Comparison of ENCODE assay signal across 20 cellular contexts in the genomic region with DNA sequence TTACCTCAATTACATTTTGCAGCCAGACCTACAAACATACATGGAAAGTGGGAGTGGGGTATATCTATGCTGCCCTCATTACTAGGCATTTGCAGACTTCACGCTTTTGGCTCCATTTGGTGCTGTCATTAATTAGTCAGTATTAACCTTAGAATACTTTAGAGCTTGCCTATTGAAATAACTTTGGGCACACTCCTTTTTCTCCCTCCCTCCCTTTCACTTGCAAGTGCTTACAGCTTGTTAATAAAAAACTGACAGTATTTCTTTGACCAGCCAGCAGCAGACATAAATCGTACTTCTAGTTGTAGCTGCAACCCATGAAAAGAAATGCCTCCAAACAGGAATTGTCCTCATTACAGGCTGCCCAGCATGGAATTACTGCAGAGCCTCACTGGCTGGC.
DNase-seq lines count a peak whose midpoint lies in the region; ATAC-seq and TF ChIP-seq lines count a peak whose summit lies in the region.
"Had no signal": no experiment of that assay in that cellular context is flagged by ENCODE, and none has a peak within 500 bp of the region (broad histone marks: within the 10 kb centered on the region; RNA-seq: fewer than 3 reads in every experiment).

No MANE protein-coding gene starts in this region.

- no peaks in the 10 kb centered on the region for H3K27me3 Mint-ChIP-seq in neural crest cell (ENCODE audit: low read depth)
- no peaks in the 10 kb centered on the region for H3K27me3 Mint-ChIP-seq in activated naive CD4-positive, alpha-beta T cell treated with anti-CD3 and anti-CD28 coated beads, Interleukin-2, amount 10 ng/mL, durations not matched to agents 7 days and 5 days
- H3K27me3 Mint-ChIP-seq: central memory CD8-positive, alpha-beta T cell had no signal

- H3K4me3 ChIP-seq in adipocyte (ENCODE audit: low read length) = no peak overlapping the region
- H3K4me3 ChIP-seq: PC-9, SJSA1 had no signal

- H3K9me3 ChIP-seq in adipocyte (ENCODE audit: control insufficient read depth, low read length) = no peaks in the 10 kb centered on the region
- H3K9me3 ChIP-seq: SJSA1 had no signal

- no peak for ATAC-seq in HG02759 (IDR thresholded peaks at IDR 0.05; ENCODE audit: unreplicated experiment)
- ATAC-seq in HG03460 (IDR thresholded peaks at IDR 0.05; ENCODE audit: unreplicated experiment) = no peak
- ATAC-seq: stimulated activated effector memory CD8-positive, alpha-beta T cell treated with anti-CD3 and anti-CD28 coated beads, Interleukin-12 subunit alpha, Interleukin-12 subunit beta, amount 100 ng/mL, for 72 hours had no signal

- H3K9me3 Mint-ChIP-seq in neural crest cell = no peaks in the 10 kb centered on the region
- no peaks in the 10 kb centered on the region for H3K9me3 Mint-ChIP-seq in activated naive CD4-positive, alpha-beta T cell treated with anti-CD3 and anti-CD28 coated beads, Interleukin-2, amount 10 ng/mL, durations not matched to agents 7 days and 5 days
- H3K9me3 Mint-ChIP-seq: mesothelial cell of epicardium had no signal

- H3K36me3 ChIP-seq in adipocyte (ENCODE audit: control insufficient read depth, insufficient read depth, low read length, severe bottlenecking) = no peaks in the 10 kb centered on the region
- H3K36me3 ChIP-seq: SJSA1 had no signal

- peaks cover 86% of the 10 kb centered on the region for H3K4me1 Mint-ChIP-seq in neural crest cell
- no peaks in the 10 kb centered on the region for H3K4me1 Mint-ChIP-seq in activated naive CD4-positive, alpha-beta T cell treated with anti-CD3 and anti-CD28 coated beads, Interleukin-2, amount 10 ng/mL, durations not matched to agents 7 days and 5 days
- H3K4me1 Mint-ChIP-seq: central memory CD8-positive, alpha-beta T cell had no signal

- no peak overlapping the region for H3K9ac ChIP-seq in adipocyte (ENCODE audit: low read length)

- no peaks in the 10 kb centered on the region for H3K27me3 ChIP-seq in adipocyte (replicated peaks; ENCODE audit: control insufficient read depth, insufficient read depth, low read length)
- H3K27me3 ChIP-seq: SJSA1 had no signal

- H3K4me3 Mint-ChIP-seq in neural crest cell = peak overlapping the region; percentile 54
- H3K4me3 Mint-ChIP-seq in activated naive CD4-positive, alpha-beta T cell treated with anti-CD3 and anti-CD28 coated beads, Interleukin-2, amount 10 ng/mL, durations not matched to agents 7 days and 5 days = no peak overlapping the region
- H3K4me3 Mint-ChIP-seq: CD14-positive monocyte; central memory CD8-positive, alpha-beta T cell; mesothelial cell of epicardium; stimulated activated effector memory CD8-positive, alpha-beta T cell treated with anti-CD3 and anti-CD28 coated beads, Interleukin-12 subunit alpha, Interleukin-12 subunit beta, amount 100 ng/mL, for 72 hours had no signal

- peaks cover 44% of the 10 kb centered on the region for H3K4me1 ChIP-seq in adipocyte (ENCODE audit: control insufficient read depth, insufficient read depth, low read length)

- DNase-seq in DMS114 treated with DMSO at 0.1 percent for 48 hours (lab: John Stamatoyannopoulos, UW; ENCODE audit: unreplicated experiment) = peak; percentile 76
- DNase-seq in adipocyte (ENCODE audit: low read depth) = peak; percentile 0
- DNase-seq in inferior parietal cortex (ENCODE audit: extremely low spot score) = peak; percentile 61
- DNase-seq in neural crest cell (ENCODE audit: low read depth, low spot score) = no peak
- no peak for DNase-seq in activated naive CD4-positive, alpha-beta T cell treated with anti-CD3 and anti-CD28 coated beads, Interleukin-2, amount 10 ng/mL, durations not matched to agents 7 days and 5 days
- DNase-seq in SW480 (ENCODE audit: low spot score) = no peak
- DNase-seq: activated CD4-positive, alpha-beta T cell treated with anti-CD3 and anti-CD28 coated beads, Interleukin-2, amount 50 U/mL, for 4 hours; activated gamma-delta T cell; amniotic stem cell; DMS79; KBM-7; NCI-H2081; PC-9 had no signal

- CTCF ChIA-PET in activated naive CD4-positive, alpha-beta T cell treated with anti-CD3 and anti-CD28 coated beads, Interleukin-2, amount 10 ng/mL, durations not matched to agents 7 days and 5 days (lab: Charles Lee) = no interaction called here

- TF ChIP-seq CTCF in neural crest cell (conservative IDR thresholded peaks at IDR 0.05) = no peak

- peak overlapping the region; percentile 90 for H3K27ac Mint-ChIP-seq in neural crest cell (ENCODE audit: unreplicated experiment)
- no peak overlapping the region for H3K27ac Mint-ChIP-seq in activated naive CD4-positive, alpha-beta T cell treated with anti-CD3 and anti-CD28 coated beads, Interleukin-2, amount 10 ng/mL, durations not matched to agents 7 days and 5 days
- H3K27ac Mint-ChIP-seq: CD14-positive monocyte; stimulated activated effector memory CD8-positive, alpha-beta T cell treated with anti-CD3 and anti-CD28 coated beads, Interleukin-12 subunit alpha, Interleukin-12 subunit beta, amount 100 ng/mL, for 72 hours had no signal

- H3K36me3 Mint-ChIP-seq in neural crest cell (ENCODE audit: low read depth) = peaks cover 3% of the 10 kb centered on the region
- no peaks in the 10 kb centered on the region for H3K36me3 Mint-ChIP-seq in activated naive CD4-positive, alpha-beta T cell treated with anti-CD3 and anti-CD28 coated beads, Interleukin-2, amount 10 ng/mL, durations not matched to agents 7 days and 5 days
- H3K36me3 Mint-ChIP-seq: CD14-positive monocyte; mesothelial cell of epicardium; stimulated activated effector memory CD8-positive, alpha-beta T cell treated with anti-CD3 and anti-CD28 coated beads, Interleukin-12 subunit alpha, Interleukin-12 subunit beta, amount 100 ng/mL, for 72 hours had no signal

Comparison
In these comparisons a context has a peak if more than half of its experiments do, and no peak if none do; other contexts are left out.
1. DNase-seq: peak in DMS114 treated with DMSO at 0.1 percent for 48 hours (single experiment), adipocyte (single experiment) and inferior parietal cortex (single experiment); none in neural crest cell (single experiment), activated naive CD4-positive, alpha-beta T cell treated with anti-CD3 and anti-CD28 coated beads, Interleukin-2, amount 10 ng/mL, durations not matched to agents 7 days and 5 days (single experiment) and SW480 (single experiment).